ENCODE assay signal across 12 cellular contexts in the genomic region with DNA sequence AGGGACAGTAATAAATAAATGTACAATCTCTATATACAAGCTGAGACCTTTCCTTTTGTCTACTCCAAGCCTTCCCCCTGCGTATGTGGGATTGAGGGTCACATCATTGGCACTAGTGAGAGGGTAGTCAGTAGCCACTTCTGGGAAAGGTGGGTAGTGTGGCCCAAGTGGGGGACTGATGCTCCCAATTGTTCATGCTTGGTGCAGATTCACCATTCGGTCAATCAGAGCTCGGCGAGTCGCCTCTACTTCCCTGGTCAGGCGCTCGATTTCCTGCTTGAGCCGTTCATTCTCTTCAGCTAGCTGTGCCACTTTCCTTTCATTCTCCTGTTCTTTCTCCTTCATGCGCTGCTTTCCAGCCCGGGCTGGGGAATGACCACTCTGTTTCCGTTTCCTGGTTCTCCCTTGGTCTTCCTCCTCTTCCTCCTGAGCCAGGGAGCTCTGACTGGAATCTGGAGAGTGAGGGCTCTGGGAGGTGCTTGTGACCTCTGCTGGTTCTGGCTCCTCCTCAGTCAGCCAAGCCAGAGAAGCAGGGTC. TPM values are rescaled to one million over a fixed set of nuclear protein-coding genes. Genes with fewer than 3 reads are reported as not detected.
DNase-seq lines count a peak whose midpoint lies in the region; ATAC-seq and TF ChIP-seq lines count a peak whose summit lies in the region.
"Had no signal": no experiment of that assay in that cellular context is flagged by ENCODE, and none has a peak within 500 bp of the region (broad histone marks: within the 10 kb centered on the region; RNA-seq: fewer than 3 reads in every experiment).

No MANE protein-coding gene starts in this region.

- no peak overlapping the region for H3K4me3 Mint-ChIP-seq in T-helper 2 cell treated with Interferon-gamma antibody and Interleukin-4, amounts not matched to agents 5 μg/mL and 100 μg/mL, for 36 hours
- peak overlapping the region; percentile 18 for H3K4me3 Mint-ChIP-seq in endothelial cell (ENCODE audit: unreplicated experiment)

- POLR2A ChIA-PET in Panc1 (lab: Charles Lee) = no interaction called here

- H3K4me1 ChIP-seq in Panc1 (ENCODE audit: control insufficient read depth, insufficient read depth, low read length) (peaks cover 44% of the 10 kb centered on the region), sigmoid colon (peaks cover 0 to 39% (median 38%) of the 10 kb centered on the region in 4 donors)

- no peak for ATAC-seq in Panc1
- no peak for ATAC-seq in GM21825 (IDR thresholded peaks at IDR 0.05; ENCODE audit: unreplicated experiment)
- ATAC-seq: stimulated activated naive CD8-positive, alpha-beta T cell treated with anti-CD3 and anti-CD28 coated beads, Interleukin-15, Interleukin-2, amounts not matched to agents 100 U/mL and 50 U/mL, for 24 hours had no signal

- TF ChIP-seq CTCF in Panc1 (IDR thresholded peaks at IDR 0.05) (no peak), endothelial cell (IDR thresholded peaks at IDR 0.05; ENCODE audit: unreplicated experiment) (no peak), sigmoid colon (IDR thresholded peaks at IDR 0.05) (no peak)

- H3K27me3 ChIP-seq in Panc1 (ENCODE audit: control insufficient read depth, insufficient read depth, low read length) (no peaks in the 10 kb centered on the region), sigmoid colon (no peaks in the 10 kb centered on the region)

- H3K27ac ChIP-seq in Panc1 (ENCODE audit: low read length) (peak overlapping the region; percentile 96; the same call in 1 of the 2 replicates), sigmoid colon (peak overlapping the region; percentile 95 to 100 (median 98))

- H3K27me3 Mint-ChIP-seq in T-helper 2 cell treated with Interferon-gamma antibody and Interleukin-4, amounts not matched to agents 5 μg/mL and 100 μg/mL, for 36 hours (ENCODE audit: low read depth) = peaks cover 3% of the 10 kb centered on the region
- peaks cover 16% of the 10 kb centered on the region for H3K27me3 Mint-ChIP-seq in endothelial cell (ENCODE audit: unreplicated experiment)

- H3K36me3 ChIP-seq in Panc1 (ENCODE audit: control insufficient read depth, insufficient read depth, low read length) (peaks cover 24% of the 10 kb centered on the region), sigmoid colon (peaks cover 41 to 59% (median 48%) of the 10 kb centered on the region in 4 donors)

- DNase-seq in T-helper 2 cell treated with Interferon-gamma antibody and Interleukin-4, amounts not matched to agents 5 μg/mL and 100 μg/mL, for 36 hours (ENCODE audit: low spot score) = no peak
- no peak for DNase-seq in T-helper 2 cell
- DNase-seq in Panc1 (ENCODE audit: low read depth, low spot score) = no peak
- no peak for DNase-seq in endothelial cell (ENCODE audit: low spot score)
- DNase-seq in sigmoid colon = no peak
- DNase-seq in NCI-H1436 treated with DMSO at 0.1 percent for 48 hours (lab: John Stamatoyannopoulos, UW) = no peak
- no peak for DNase-seq in NCI-H226
- DNase-seq: activated CD4-positive, alpha-beta T cell treated with anti-CD3 and anti-CD28 coated beads, Interleukin-2, amount 50 U/mL, for 4 hours; Kasumi-1; NCI-H446; stimulated activated naive CD8-positive, alpha-beta T cell treated with anti-CD3 and anti-CD28 coated beads, Interleukin-15, Interleukin-2, amounts not matched to agents 100 U/mL and 50 U/mL, for 24 hours had no signal

- WGBS in sigmoid colon, 2 donors = 90 to 94% methylated on average over 11 of the region's 11 CpGs

- no peak for TF ChIP-seq EP300 in sigmoid colon (IDR thresholded peaks at IDR 0.05)

- H3K27ac Mint-ChIP-seq in T-helper 2 cell treated with Interferon-gamma antibody and Interleukin-4, amounts not matched to agents 5 μg/mL and 100 μg/mL, for 36 hours = peak overlapping the region; percentile 58
- peak overlapping the region; percentile 85 for H3K27ac Mint-ChIP-seq in endothelial cell (ENCODE audit: unreplicated experiment)

- H3K9me3 ChIP-seq in Panc1 (ENCODE audit: control insufficient read depth, insufficient read depth, low read depth, low read length) (no peaks in the 10 kb centered on the region), sigmoid colon (no peaks in the 10 kb centered on the region)

- H3K4me1 Mint-ChIP-seq in T-helper 2 cell treated with Interferon-gamma antibody and Interleukin-4, amounts not matched to agents 5 μg/mL and 100 μg/mL, for 36 hours (ENCODE audit: low read depth) = peaks cover 24% of the 10 kb centered on the region
- H3K4me1 Mint-ChIP-seq in endothelial cell (ENCODE audit: unreplicated experiment) = peaks cover 28% of the 10 kb centered on the region

- CTCF ChIA-PET in Panc1 (lab: Charles Lee) = no interaction called here

- intact Hi-C loops in Panc1 (cut with micrococcal nuclease; ENCODE audit: unreplicated experiment) = no loop called here
- intact Hi-C loops in sigmoid colon (cut with DNase I) = no loop called here

- H3K36me3 Mint-ChIP-seq in T-helper 2 cell treated with Interferon-gamma antibody and Interleukin-4, amounts not matched to agents 5 μg/mL and 100 μg/mL, for 36 hours (ENCODE audit: low read depth) = peaks cover 74% of the 10 kb centered on the region
- H3K36me3 Mint-ChIP-seq in endothelial cell (ENCODE audit: low read depth, unreplicated experiment) = peaks cover 60% of the 10 kb centered on the region

- BruUV-seq in Panc1 (replicated peaks; lab: Mats Ljungman, UMichigan) = no TSS peak

- H3K4me3 ChIP-seq in Panc1 (ENCODE audit: low read depth in 2 of 2, low read length in 2 of 2) = no peak overlapping the region
- no peak overlapping the region for H3K4me3 ChIP-seq in sigmoid colon

- TF ChIP-seq POLR2A in sigmoid colon (IDR thresholded peaks at IDR 0.05) = no peak

- no peaks in the 10 kb centered on the region for H3K9me3 Mint-ChIP-seq in T-helper 2 cell treated with Interferon-gamma antibody and Interleukin-4, amounts not matched to agents 5 μg/mL and 100 μg/mL, for 36 hours
- H3K9me3 Mint-ChIP-seq in endothelial cell (ENCODE audit: unreplicated experiment) = no peaks in the 10 kb centered on the region

- in situ Hi-C loops in Panc1 (cut with HindIII; ENCODE audit: low pct_unique_long_range_greater_than_20kb, low sequenced_read_pairs) = no loop called here

RNA-seq across cellular contexts. Expression of gene DDIT3, which starts 3.6 kb away (rescaled TPM):
- total RNA-seq in Panc1 (2021; ENCODE audit: unreplicated experiment) = 47.2 TPM
- 24.6 TPM for polyA plus RNA-seq in Panc1 (2012; ENCODE audit: insufficient read length)
- total RNA-seq in endothelial cell (ENCODE audit: unreplicated experiment) = 4.2 TPM
- total RNA-seq in sigmoid colon = 10 to 100 TPM; 30.7 to 48.5 (median 40.7) TPM
- polyA plus RNA-seq in sigmoid colon = 10 to 100 TPM; 42.3 to 52.9 (median 46.7) TPM

RNA-seq across cellular contexts. Expression of gene MBD6, which starts 5.9 kb away (rescaled TPM):
- total RNA-seq in Panc1 (2021; ENCODE audit: unreplicated experiment) (115 TPM), endothelial cell (ENCODE audit: unreplicated experiment) (99.0 TPM), sigmoid colon (10 to 100 TPM; 13.5 to 23.5 (median 16.0) TPM)
- polyA plus RNA-seq in Panc1 (2012; ENCODE audit: insufficient read length) = 99.2 TPM
- 10 to 100 TPM; 16.2 to 52.8 (median 17.1) TPM for polyA plus RNA-seq in sigmoid colon

RNA-seq across cellular contexts. Expression of gene MARS1, which starts 28.8 kb away (rescaled TPM):
- total RNA-seq in Panc1 (2021; ENCODE audit: unreplicated experiment) (291 TPM), endothelial cell (ENCODE audit: unreplicated experiment) (183 TPM), sigmoid colon (10 to 100 TPM; 46.6 to 56.3 (median 53.2) TPM)
- polyA plus RNA-seq in Panc1 (2012; ENCODE audit: insufficient read length) = 380 TPM
- 10 to 100 TPM; 22.9 to 86.2 (median 25.8) TPM for polyA plus RNA-seq in sigmoid colon

RNA-seq across cellular contexts. Expression of gene DCTN2, which starts 30.3 kb away (rescaled TPM):
- total RNA-seq in Panc1 (2021; ENCODE audit: unreplicated experiment) = 97.6 TPM
- polyA plus RNA-seq in Panc1 (2012; ENCODE audit: insufficient read length) = 109 TPM
- 195 TPM for total RNA-seq in endothelial cell (ENCODE audit: unreplicated experiment)
- total RNA-seq in sigmoid colon = 100 to 1,000 TPM; 118 to 194 (median 141) TPM
- polyA plus RNA-seq in sigmoid colon = 100 to 1,000 TPM; 141 to 204 (median 172) TPM

RNA-seq across cellular contexts. Expression of gene KIF5A, which starts 33.2 kb away (rescaled TPM):
- total RNA-seq in Panc1 (2021; ENCODE audit: unreplicated experiment) = 3.0 TPM
- polyA plus RNA-seq in Panc1 (2012; ENCODE audit: insufficient read length) = 3.1 TPM
- total RNA-seq in endothelial cell (ENCODE audit: unreplicated experiment) = 0.46 TPM
- 1 to 10 TPM; 3.6 to 8.9 (median 6.9) TPM for total RNA-seq in sigmoid colon
- polyA plus RNA-seq in sigmoid colon = 1 to 10 TPM in 1 of 3 donors, under 1 TPM in 2; under 0.01 to 3.5 (median 0.46) TPM
